In genomic region chr10:122298598-122299301, GRCh38 we compare ENCODE assay signal across 8 cellular contexts. TPM values are rescaled to one million over a fixed set of nuclear protein-coding genes. Genes with fewer than 3 reads are reported as not detected.
DNase-seq lines count a peak whose midpoint lies in the region; ATAC-seq and TF ChIP-seq lines count a peak whose summit lies in the region.

No MANE protein-coding gene starts in this region.

- no peaks in the 10 kb centered on the region for H3K9me3 Mint-ChIP-seq in CD4-positive, CD25-positive, alpha-beta regulatory T cell
- H3K9me3 Mint-ChIP-seq in osteocyte (ENCODE audit: unreplicated experiment) = no peaks in the 10 kb centered on the region

- H3K36me3 Mint-ChIP-seq in CD4-positive, CD25-positive, alpha-beta regulatory T cell = no peaks in the 10 kb centered on the region
- H3K36me3 Mint-ChIP-seq in osteocyte (ENCODE audit: unreplicated experiment) = no peaks in the 10 kb centered on the region

- DNase-seq in CD4-positive, CD25-positive, alpha-beta regulatory T cell = peak; percentile 38 to 74 (median 62)
- DNase-seq in LNCaP clone FGC (ENCODE audit: low read depth) (no peak), SHP77 (lab: John Stamatoyannopoulos, UW) (peak; percentile 57 to 65), osteocyte (ENCODE audit: extremely low spot score, unreplicated experiment) (peak; percentile 87), testis (peak; percentile 80)
- peak in 3 of 4 experiments; percentile 10 to 50 (median 37) for DNase-seq in activated naive CD4-positive, alpha-beta T cell (lab: John Stamatoyannopoulos, UW)

- no peak overlapping the region for H3K27ac ChIP-seq in CD4-positive, CD25-positive, alpha-beta regulatory T cell (ENCODE audit: insufficient read depth, low read length, poor library complexity, severe bottlenecking)
- H3K27ac ChIP-seq in gastroesophageal sphincter = peak overlapping the region in 2 of 4 donors; percentile 43 to 57
- H3K27ac ChIP-seq in testis = no peak overlapping the region

- no peak overlapping the region for H3K27ac Mint-ChIP-seq in CD4-positive, CD25-positive, alpha-beta regulatory T cell
- H3K27ac Mint-ChIP-seq in osteocyte (ENCODE audit: unreplicated experiment) = peak overlapping the region; percentile 76

- intact Hi-C loops in testis (cut with DNase I; ENCODE audit: low total_unique reads) = loop anchor here (5.0 kb wide), 2 partner anchors 139 to 269 kb away; no protein-coding TSS in a partner anchor

- peak; percentile 76 to 80 for ATAC-seq in CD4-positive, CD25-positive, alpha-beta regulatory T cell (ENCODE audit: low read depth in 2 of 2)
- ATAC-seq in GM21423 (IDR thresholded peaks at IDR 0.05; ENCODE audit: unreplicated experiment) = peak; percentile 74
- ATAC-seq in gastroesophageal sphincter = peak; percentile 69

- H3K27me3 Mint-ChIP-seq in CD4-positive, CD25-positive, alpha-beta regulatory T cell = peaks cover 21% of the 10 kb centered on the region
- H3K27me3 Mint-ChIP-seq in osteocyte (ENCODE audit: unreplicated experiment) = no peaks in the 10 kb centered on the region

- peak overlapping the region; percentile 29 for H3K4me3 ChIP-seq in CD4-positive, CD25-positive, alpha-beta regulatory T cell (ENCODE audit: low read depth, low read length)
- peak overlapping the region; percentile 14; the same call in 1 of the 2 replicates for H3K4me3 ChIP-seq in LNCaP clone FGC (ENCODE audit: low read depth, low read length)
- H3K4me3 ChIP-seq in gastroesophageal sphincter = peak overlapping the region in 1 of 2 donors; percentile 21
- H3K4me3 ChIP-seq in testis = no peak overlapping the region

- H3K4me1 ChIP-seq in CD4-positive, CD25-positive, alpha-beta regulatory T cell (ENCODE audit: control insufficient read depth, insufficient read depth, low read length, poor library complexity, severe bottlenecking) = peaks cover 15% of the 10 kb centered on the region
- H3K4me1 ChIP-seq in gastroesophageal sphincter = peaks cover 4 to 35% (median 16%) of the 10 kb centered on the region in 3 donors
- H3K4me1 ChIP-seq in testis = no peaks in the 10 kb centered on the region

- peak; percentile 95 for TF ChIP-seq CTCF in LNCaP clone FGC (IDR thresholded peaks at IDR 0.05; ENCODE audit: control insufficient read depth, extremely low read depth, insufficient read depth)
- peak; percentile 86 to 96 (median 94) for TF ChIP-seq CTCF in gastroesophageal sphincter (IDR thresholded peaks at IDR 0.05)
- TF ChIP-seq CTCF in osteocyte (IDR thresholded peaks at IDR 0.05) = peak; percentile 95
- TF ChIP-seq CTCF in testis (IDR thresholded peaks at IDR 0.05) = peak; percentile 78 to 86 (median 79)

- no peaks in the 10 kb centered on the region for H3K9me3 ChIP-seq in CD4-positive, CD25-positive, alpha-beta regulatory T cell (ENCODE audit: control insufficient read depth in 2 of 2, low read length in 2 of 2)
- H3K9me3 ChIP-seq in gastroesophageal sphincter = no peaks in the 10 kb centered on the region
- H3K9me3 ChIP-seq in testis = no peaks in the 10 kb centered on the region

- no peaks in the 10 kb centered on the region for H3K36me3 ChIP-seq in CD4-positive, CD25-positive, alpha-beta regulatory T cell (ENCODE audit: control insufficient read depth, insufficient read depth, low read length)
- H3K36me3 ChIP-seq in gastroesophageal sphincter (no peaks in the 10 kb centered on the region), testis (ENCODE audit: low read depth, missing control alignments) (no peaks in the 10 kb centered on the region)

- no peak for TF ChIP-seq POLR2A in gastroesophageal sphincter (IDR thresholded peaks at IDR 0.05)
- TF ChIP-seq POLR2A in testis (IDR thresholded peaks at IDR 0.05) = no peak

- H3K4me3 Mint-ChIP-seq in CD4-positive, CD25-positive, alpha-beta regulatory T cell = peak overlapping the region in 2 of 4 donors; percentile 29 to 60
- peak overlapping the region; percentile 55 for H3K4me3 Mint-ChIP-seq in osteocyte (ENCODE audit: unreplicated experiment)

- no peaks in the 10 kb centered on the region for H3K27me3 ChIP-seq in CD4-positive, CD25-positive, alpha-beta regulatory T cell (ENCODE audit: control insufficient read depth, insufficient read depth, low read length)
- no peaks in the 10 kb centered on the region for H3K27me3 ChIP-seq in gastroesophageal sphincter
- H3K27me3 ChIP-seq in testis = no peaks in the 10 kb centered on the region

- no peak for TF ChIP-seq EP300 in gastroesophageal sphincter (IDR thresholded peaks at IDR 0.05)

- peaks cover 0 to 24% (median 1%) of the 10 kb centered on the region in 4 donors for H3K4me1 Mint-ChIP-seq in CD4-positive, CD25-positive, alpha-beta regulatory T cell
- peaks cover 44% of the 10 kb centered on the region for H3K4me1 Mint-ChIP-seq in osteocyte (ENCODE audit: unreplicated experiment)

- WGBS in gastroesophageal sphincter (ENCODE audit: low coverage in 1 of 2), 2 donors = 7 to 54% methylated on average over 4 to 6 of the region's 15 CpGs
- WGBS in testis, 2 donors = 40 to 42% methylated on average over 12 to 15 of the region's 15 CpGs

RNA-seq across cellular contexts. Expression of gene BTBD16, which starts 27.7 kb away (rescaled TPM):
- total RNA-seq in CD4-positive, CD25-positive, alpha-beta regulatory T cell = not detected
- polyA plus RNA-seq in CD4-positive, CD25-positive, alpha-beta regulatory T cell = under 1 TPM in 2 of 4 donors, not detected in 2; 0.12 to 0.15 TPM
- total RNA-seq in gastroesophageal sphincter (not detected), osteocyte (not detected in 2 replicates), testis (1 to 10 TPM; 4.9 to 5.3 TPM)
- polyA plus RNA-seq in testis (ENCODE audit: insufficient read depth, low read depth, low replicate concordance) = 21.3 TPM

Comparison
In these comparisons a context has a peak if more than half of its experiments do, and no peak if none do; other contexts are left out.
1. H3K4me3 ChIP-seq: peak in CD4-positive, CD25-positive, alpha-beta regulatory T cell (single experiment) and LNCaP clone FGC (single experiment); none in testis (0 of 2).
2. Peak in every context shown above with its lines, with median percentiles within 50 percentile points of each other: ATAC-seq and CTCF ChIP-seq.